ENCODE assay signal across 22 cellular contexts in the genomic region with DNA sequence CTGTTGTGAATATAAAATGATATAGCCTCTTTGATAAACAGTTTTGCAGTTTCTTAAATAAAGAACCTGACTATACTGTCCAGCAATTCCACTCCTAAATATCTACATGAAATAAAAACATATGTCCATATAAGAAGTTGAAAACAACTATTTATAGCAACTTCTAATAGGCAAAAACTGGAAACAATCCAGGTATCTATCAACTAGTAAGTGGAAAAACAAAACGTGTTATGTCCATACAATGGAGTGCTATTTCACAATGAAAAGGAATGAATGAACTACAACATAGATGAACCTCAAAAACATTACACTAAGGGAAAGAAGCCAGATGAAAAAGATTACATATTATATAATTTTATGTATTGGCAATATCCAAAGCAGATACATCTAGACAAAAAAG.
"Had no signal": no experiment of that assay in that cellular context is flagged by ENCODE, and none has a peak within 500 bp of the region (broad histone marks: within the 10 kb centered on the region; RNA-seq: fewer than 3 reads in every experiment).

No MANE protein-coding gene starts in this region.

- H3K4me3 ChIP-seq: neural progenitor cell, ovary, psoas muscle, right lobe of liver, sigmoid colon, stomach, thoracic aorta, thyroid gland, tibial nerve, upper lobe of left lung, vagina had no signal

- DNase-seq: occipital lobe; ovary; posterior cingulate gyrus; psoas muscle; right cardiac atrium; right lobe of liver; sigmoid colon; small intestine; stimulated activated CD4-positive, alpha-beta T cell treated with anti-CD3 and anti-CD28 coated beads, Interleukin-15, amount 100 ng/mL, for 24 hours; stimulated activated CD4-positive, alpha-beta T cell treated with anti-CD3 and anti-CD28 coated beads, Interleukin-2, amount 100 ng/mL, for 24 hours; stimulated activated CD4-positive, alpha-beta T cell treated with anti-CD3 and anti-CD28 coated beads, Interleukin-2, amount 100 ng/mL, for 48 hours; stimulated activated CD4-positive, alpha-beta T cell treated with anti-CD3 and anti-CD28 coated beads, Interleukin-4, amount 100 ng/mL, for 24 hours; stimulated activated naive B cell treated with anti-CD40 and anti-IgM and Interleukin-4, amounts not matched to agents 10 μg/mL and 1 μg/mL and 100 μg/mL, for 72 hours; stimulated activated naive CD4-positive, alpha-beta T cell treated with Interleukin-2 at 50 U/mL for 16 hours; stomach; thyroid gland; trophoblast cell; upper lobe of left lung had no signal
